In the genomic region with DNA sequence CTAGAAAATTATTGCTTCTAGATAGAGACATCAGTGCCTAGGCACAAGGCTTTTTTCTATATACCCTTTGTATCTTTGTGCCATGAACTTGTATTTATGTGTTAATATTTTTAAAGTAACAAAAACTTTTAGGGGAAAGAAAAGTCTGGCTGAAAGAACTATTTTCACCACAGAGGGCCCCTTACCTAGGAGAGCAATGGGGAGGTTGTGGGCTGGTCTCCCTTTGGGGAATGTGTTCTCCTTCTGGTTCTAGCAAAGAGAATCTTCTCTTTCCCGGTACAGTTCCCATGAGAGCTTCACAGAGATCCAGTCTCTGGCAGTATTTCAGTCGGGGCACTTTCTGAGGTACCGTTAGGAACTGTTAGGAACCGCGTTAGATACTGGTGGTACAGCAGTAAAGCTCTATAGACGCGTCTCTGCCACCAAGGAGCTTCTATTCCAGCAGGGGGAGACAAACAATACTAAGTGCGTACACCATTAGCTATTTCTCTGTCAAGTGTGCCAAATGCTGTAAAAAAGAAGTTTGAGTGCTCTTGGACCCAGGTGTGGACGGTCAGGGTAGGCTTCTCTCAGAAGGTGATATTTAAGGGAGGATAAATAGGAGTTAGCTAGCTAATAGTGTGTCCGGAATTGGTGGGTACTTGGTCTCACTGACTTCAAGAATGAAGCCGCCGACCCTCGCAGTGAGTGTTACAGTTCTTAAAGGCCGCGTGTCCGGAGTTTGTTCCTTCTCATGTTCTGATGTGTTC, we compare ENCODE assay signal across 9 cellular contexts. TPM values are rescaled to one million over a fixed set of nuclear protein-coding genes. Genes with fewer than 3 reads are reported as not detected.
A peak's percentile ranks its signal among the peaks of the same experiment; 100 is the strongest.
DNase-seq lines count a peak whose midpoint lies in the region; ATAC-seq and TF ChIP-seq lines count a peak whose summit lies in the region.
"Had no signal": no experiment of that assay in that cellular context is flagged by ENCODE, and none has a peak within 500 bp of the region (broad histone marks: within the 10 kb centered on the region; RNA-seq: fewer than 3 reads in every experiment).

No MANE protein-coding gene starts in this region.

- intact Hi-C loops in Calu3 (cut with micrococcal nuclease; ENCODE audit: unreplicated experiment), result loop anchor here (1.0 kb wide), 1 partner anchor 60 kb away; no protein-coding TSS in a partner anchor
- intact Hi-C loops in activated T-helper 1 cell treated with anti-CD3 and anti-CD28 coated beads, Interleukin-12 subunit alpha, Interleukin-12 subunit beta, Interleukin-2, Interleukin-4 antibody, amounts not matched to agents 30 ng/mL and 10 ng/mL and 1 ng/mL, durations not matched to agents 14 hours and 24 hours and 36 hours (cut with micrococcal nuclease), result loop anchor here (1.0 kb wide), 3 partner anchors 38 to 60 kb away; no protein-coding TSS in a partner anchor

- no peak overlapping the region for H3K4me3 ChIP-seq in neutrophil (ENCODE audit: low read depth in 1 of 2, low read length in 1 of 2)

- H3K4me1 ChIP-seq in foreskin keratinocyte (no peaks in the 10 kb centered on the region), neutrophil (ENCODE audit: control insufficient read depth in 1 of 2, insufficient read depth in 1 of 2, low read depth in 1 of 2, low read length in 1 of 2) (peaks cover 0 to 8% of the 10 kb centered on the region in 2 experiments)

- BruUV-seq in Calu3 (replicated peaks; lab: Mats Ljungman, UMichigan), result no TSS peak

- H3K27me3 Mint-ChIP-seq in Calu3 (ENCODE audit: unreplicated experiment) (peaks cover 20% of the 10 kb centered on the region), HFFc6 (ENCODE audit: insufficient read depth) (peaks cover 39% of the 10 kb centered on the region)
- H3K27me3 Mint-ChIP-seq in activated T-helper 1 cell treated with anti-CD3 and anti-CD28 coated beads, Interleukin-12 subunit alpha, Interleukin-12 subunit beta, Interleukin-2, Interleukin-4 antibody, amounts not matched to agents 30 ng/mL and 10 ng/mL and 1 ng/mL, durations not matched to agents 14 hours and 24 hours and 36 hours (ENCODE audit: insufficient read depth), result peaks cover 16% of the 10 kb centered on the region

- no peaks in the 10 kb centered on the region for H3K36me3 ChIP-seq in neutrophil

- no peak overlapping the region for H3K27ac ChIP-seq in foreskin keratinocyte
- H3K27ac ChIP-seq in neutrophil, result no peak overlapping the region

- ATAC-seq in foreskin keratinocyte (peak; percentile 63), GM18511 (IDR thresholded peaks at IDR 0.05; ENCODE audit: unreplicated experiment) (no peak)

- DNase-seq in Calu3 (peak; percentile 40), HFFc6 (peak; percentile 57), NOMO-1 treated with DMSO at 0.1 percent for 48 hours (lab: John Stamatoyannopoulos, UW; ENCODE audit: unreplicated experiment) (peak; percentile 67), foreskin keratinocyte (peak in 1 of 2 donors; percentile 43), OCI-M2 (lab: John Stamatoyannopoulos, UW; ENCODE audit: unreplicated experiment) (no peak)
- DNase-seq in activated T-helper 1 cell treated with anti-CD3 and anti-CD28 coated beads, Interleukin-12 subunit alpha, Interleukin-12 subunit beta, Interleukin-2, Interleukin-4 antibody, amounts not matched to agents 30 ng/mL and 10 ng/mL and 1 ng/mL, durations not matched to agents 14 hours and 24 hours and 36 hours (ENCODE audit: low spot score), result peak; percentile 36

- H3K9me3 ChIP-seq in neutrophil, result no peaks in the 10 kb centered on the region

- no peak overlapping the region for H3K27ac Mint-ChIP-seq in Calu3 (ENCODE audit: unreplicated experiment)
- no peak overlapping the region for H3K27ac Mint-ChIP-seq in HFFc6
- H3K27ac Mint-ChIP-seq in activated T-helper 1 cell treated with anti-CD3 and anti-CD28 coated beads, Interleukin-12 subunit alpha, Interleukin-12 subunit beta, Interleukin-2, Interleukin-4 antibody, amounts not matched to agents 30 ng/mL and 10 ng/mL and 1 ng/mL, durations not matched to agents 14 hours and 24 hours and 36 hours, result no peak overlapping the region

- peaks cover 6% of the 10 kb centered on the region for H3K27me3 ChIP-seq in foreskin keratinocyte
- no peaks in the 10 kb centered on the region for H3K27me3 ChIP-seq in neutrophil

- no peak overlapping the region for H3K4me3 Mint-ChIP-seq in Calu3 (ENCODE audit: low read depth, unreplicated experiment)
- no peak overlapping the region for H3K4me3 Mint-ChIP-seq in HFFc6
- H3K4me3 Mint-ChIP-seq in activated T-helper 1 cell treated with anti-CD3 and anti-CD28 coated beads, Interleukin-12 subunit alpha, Interleukin-12 subunit beta, Interleukin-2, Interleukin-4 antibody, amounts not matched to agents 30 ng/mL and 10 ng/mL and 1 ng/mL, durations not matched to agents 14 hours and 24 hours and 36 hours, result no peak overlapping the region

- H3K4me1 Mint-ChIP-seq in Calu3 (ENCODE audit: low read depth, unreplicated experiment) (no peaks in the 10 kb centered on the region), HFFc6 (ENCODE audit: low read depth) (no peaks in the 10 kb centered on the region; the same call in 1 of the 2 replicates)
- peaks cover 8% of the 10 kb centered on the region for H3K4me1 Mint-ChIP-seq in activated T-helper 1 cell treated with anti-CD3 and anti-CD28 coated beads, Interleukin-12 subunit alpha, Interleukin-12 subunit beta, Interleukin-2, Interleukin-4 antibody, amounts not matched to agents 30 ng/mL and 10 ng/mL and 1 ng/mL, durations not matched to agents 14 hours and 24 hours and 36 hours (ENCODE audit: low read depth)

- H3K9me3 Mint-ChIP-seq in Calu3 (ENCODE audit: low read depth, unreplicated experiment) (no peaks in the 10 kb centered on the region), HFFc6 (no peaks in the 10 kb centered on the region)
- no peaks in the 10 kb centered on the region for H3K9me3 Mint-ChIP-seq in activated T-helper 1 cell treated with anti-CD3 and anti-CD28 coated beads, Interleukin-12 subunit alpha, Interleukin-12 subunit beta, Interleukin-2, Interleukin-4 antibody, amounts not matched to agents 30 ng/mL and 10 ng/mL and 1 ng/mL, durations not matched to agents 14 hours and 24 hours and 36 hours

- H3K36me3 Mint-ChIP-seq in Calu3 (ENCODE audit: insufficient read depth, unreplicated experiment) (no peaks in the 10 kb centered on the region), HFFc6 (ENCODE audit: low read depth) (no peaks in the 10 kb centered on the region)
- H3K36me3 Mint-ChIP-seq in activated T-helper 1 cell treated with anti-CD3 and anti-CD28 coated beads, Interleukin-12 subunit alpha, Interleukin-12 subunit beta, Interleukin-2, Interleukin-4 antibody, amounts not matched to agents 30 ng/mL and 10 ng/mL and 1 ng/mL, durations not matched to agents 14 hours and 24 hours and 36 hours (ENCODE audit: low read depth), result no peaks in the 10 kb centered on the region

- CTCF ChIA-PET in Calu3 (lab: Charles Lee), result interaction anchor here (0.6 to 2.4 kb wide), 7 partner anchors 10 to 63 kb away, joined by 3 to 55 read pairs (median 4); a partner anchor contains a TSS

- TF ChIP-seq CTCF in Calu3 (IDR thresholded peaks at IDR 0.05; ENCODE audit: unreplicated experiment), result peak; percentile 27
- peak; percentile 85 for TF ChIP-seq CTCF in HFFc6 (IDR thresholded peaks at IDR 0.05)
- TF ChIP-seq CTCF in foreskin keratinocyte (conservative IDR thresholded peaks at IDR 0.05), result peak; percentile 84
- peak; percentile 84 for TF ChIP-seq CTCF in neutrophil (IDR thresholded peaks at IDR 0.05)

RNA-seq across cellular contexts. Expression of a gene that starts 4.6 kb away (rescaled TPM):
- total RNA-seq in Calu3 (2022) (not detected in 2 replicates), foreskin keratinocyte (not detected in 2 replicates)
- not detected for total RNA-seq in HFFc6 (2021; fragmentation: NEBNext Ultra II Directional; extraction: Animal tissue kit (Norgen Biotek cat#: 25700))
- not detected in 2 replicates for total RNA-seq in activated T-helper 1 cell treated with anti-CD3 and anti-CD28 coated beads, Interleukin-12 subunit alpha, Interleukin-12 subunit beta, Interleukin-2, Interleukin-4 antibody, amounts not matched to agents 30 ng/mL and 10 ng/mL and 1 ng/mL, durations not matched to agents 14 hours and 24 hours and 36 hours
- polyA plus RNA-seq in foreskin keratinocyte, result not detected in 2 replicates
- total RNA-seq: T-helper 1 cell treated with Interleukin-12 subunit alpha and Interleukin-12 subunit beta and Interleukin-4 antibody, amounts not matched to agents 30 ng/mL and 1 ng/mL, for 36 hours had no signal

RNA-seq across cellular contexts. Expression of a gene that starts 40.2 kb away (rescaled TPM):
- total RNA-seq in Calu3 (2022), result 13.7 and 15.8 TPM in 2 replicates
- 10 to 100 TPM; 50.9 to 60.7 (median 57.2) TPM for total RNA-seq in HFFc6 (2021; fragmentation: NEBNext Ultra II Directional; extraction: Animal tissue kit (Norgen Biotek cat#: 25700))
- 57.7 and 60.2 TPM in 2 replicates for total RNA-seq in activated T-helper 1 cell treated with anti-CD3 and anti-CD28 coated beads, Interleukin-12 subunit alpha, Interleukin-12 subunit beta, Interleukin-2, Interleukin-4 antibody, amounts not matched to agents 30 ng/mL and 10 ng/mL and 1 ng/mL, durations not matched to agents 14 hours and 24 hours and 36 hours
- 26.1 and 32.8 TPM in 2 replicates for total RNA-seq in foreskin keratinocyte
- 23.6 and 26.5 TPM in 2 replicates for polyA plus RNA-seq in foreskin keratinocyte

RNA-seq across cellular contexts. Expression of a gene that starts 41.4 kb away (rescaled TPM):
- total RNA-seq in Calu3 (2022) (not detected in 2 replicates), foreskin keratinocyte (not detected in 2 replicates)
- total RNA-seq in HFFc6 (2021; fragmentation: NEBNext Ultra II Directional; extraction: Animal tissue kit (Norgen Biotek cat#: 25700)), result not detected
- total RNA-seq in activated T-helper 1 cell treated with anti-CD3 and anti-CD28 coated beads, Interleukin-12 subunit alpha, Interleukin-12 subunit beta, Interleukin-2, Interleukin-4 antibody, amounts not matched to agents 30 ng/mL and 10 ng/mL and 1 ng/mL, durations not matched to agents 14 hours and 24 hours and 36 hours, result not detected in 2 replicates
- not detected in 2 replicates for polyA plus RNA-seq in foreskin keratinocyte

Comparison
In these comparisons a context has a peak if more than half of its experiments do, and no peak if none do; other contexts are left out.
1. CTCF ChIP-seq: peak in every context shown above with its lines; median percentile 85 in HFFc6; 84 in foreskin keratinocyte; 84 in neutrophil; 27 in Calu3.